ENCODE assay signal across 22 cellular contexts in genomic region chr6:83593395-83593785, GRCh38.
"Had no signal": no experiment of that assay in that cellular context is flagged by ENCODE, and none has a peak within 500 bp of the region (broad histone marks: within the 10 kb centered on the region; RNA-seq: fewer than 3 reads in every experiment).

No MANE protein-coding gene starts in this region.

- H3K4me3 Mint-ChIP-seq: activated naive CD4-positive, alpha-beta T cell treated with anti-CD3 and anti-CD28 coated beads, Interleukin-2, amount 10 ng/mL, durations not matched to agents 7 days and 5 days; activated naive CD8-positive, alpha-beta T cell treated with anti-CD3 and anti-CD28 coated beads, Interleukin-2, amount 50 U/mL, for 24 hours; central memory CD8-positive, alpha-beta T cell; endodermal cell; memory B cell; naive B cell; neural crest cell; stimulated activated naive CD8-positive, alpha-beta T cell treated with anti-CD3 and anti-CD28 coated beads, Interleukin-15, amount 100 ng/mL, for 72 hours; type B pancreatic cell had no signal

- H3K27ac Mint-ChIP-seq: activated naive CD4-positive, alpha-beta T cell treated with anti-CD3 and anti-CD28 coated beads, Interleukin-2, amount 10 ng/mL, durations not matched to agents 7 days and 5 days; activated naive CD8-positive, alpha-beta T cell treated with anti-CD3 and anti-CD28 coated beads, Interleukin-2, amount 50 U/mL, for 24 hours; endodermal cell; memory B cell; progenitor cell of endocrine pancreas; type B pancreatic cell had no signal

- DNase-seq: activated CD4-positive, alpha-beta T cell treated with anti-CD3 and anti-CD28 coated beads, Interleukin-2, amount 50 U/mL, for 1 hour; activated CD4-positive, CD25-positive, alpha-beta regulatory T cell treated with anti-CD3 and anti-CD28 coated beads, Interleukin-2, amount 50 U/mL, for 72 hours; activated CD8-positive, alpha-beta memory T cell treated with anti-CD3 and anti-CD28 coated beads, Interleukin-2, amount 50 U/mL, for 4 hours; activated effector memory CD4-positive, alpha-beta T cell treated with Interleukin-2 at 50 U/mL for 16 hours; activated naive CD4-positive, alpha-beta T cell treated with anti-CD3 and anti-CD28 coated beads, Interleukin-2, amount 10 ng/mL, durations not matched to agents 7 days and 5 days; activated naive CD8-positive, alpha-beta T cell treated with anti-CD3 and anti-CD28 coated beads, Interleukin-2, amount 50 U/mL, for 24 hours; activated T-cell treated with anti-CD3 and anti-CD28 coated beads, Interleukin-2, amount 50 U/mL, for 48 hours; aorta; colonic mucosa; naive B cell; stimulated activated naive CD8-positive, alpha-beta T cell treated with anti-CD3 and anti-CD28 coated beads, Interleukin-15, amount 100 ng/mL, for 72 hours had no signal

- H3K4me1 Mint-ChIP-seq: activated naive CD4-positive, alpha-beta T cell treated with anti-CD3 and anti-CD28 coated beads, Interleukin-2, amount 10 ng/mL, durations not matched to agents 7 days and 5 days; activated naive CD8-positive, alpha-beta T cell treated with anti-CD3 and anti-CD28 coated beads, Interleukin-2, amount 50 U/mL, for 24 hours; central memory CD8-positive, alpha-beta T cell; stimulated activated naive CD8-positive, alpha-beta T cell treated with anti-CD3 and anti-CD28 coated beads, Interleukin-15, amount 100 ng/mL, for 72 hours had no signal

- H3K4me1 ChIP-seq: colonic mucosa, foreskin keratinocyte, suprapubic skin had no signal

- H3K9me3 Mint-ChIP-seq: activated naive CD4-positive, alpha-beta T cell treated with anti-CD3 and anti-CD28 coated beads, Interleukin-2, amount 10 ng/mL, durations not matched to agents 7 days and 5 days; activated naive CD8-positive, alpha-beta T cell treated with anti-CD3 and anti-CD28 coated beads, Interleukin-2, amount 50 U/mL, for 24 hours; central memory CD8-positive, alpha-beta T cell; memory B cell; naive B cell; neural crest cell; stimulated activated naive CD8-positive, alpha-beta T cell treated with anti-CD3 and anti-CD28 coated beads, Interleukin-15, amount 100 ng/mL, for 72 hours; type B pancreatic cell had no signal

- ATAC-seq: activated naive CD8-positive, alpha-beta T cell treated with anti-CD3 and anti-CD28 coated beads, Interleukin-2, amount 50 U/mL, for 24 hours; stimulated activated naive CD8-positive, alpha-beta T cell treated with anti-CD3 and anti-CD28 coated beads, Interleukin-15, amount 100 ng/mL, for 72 hours had no signal

- H2AFZ ChIP-seq: hepatocyte had no signal

- H3K79me2 ChIP-seq: hepatocyte had no signal

- H3K4me3 ChIP-seq: colonic mucosa, hepatocyte, mucosa of descending colon, suprapubic skin had no signal

- H3K27me3 Mint-ChIP-seq: activated naive CD4-positive, alpha-beta T cell treated with anti-CD3 and anti-CD28 coated beads, Interleukin-2, amount 10 ng/mL, durations not matched to agents 7 days and 5 days; activated naive CD8-positive, alpha-beta T cell treated with anti-CD3 and anti-CD28 coated beads, Interleukin-2, amount 50 U/mL, for 24 hours; central memory CD8-positive, alpha-beta T cell; memory B cell; naive B cell; progenitor cell of endocrine pancreas; type B pancreatic cell had no signal

- H3K9me3 ChIP-seq: colonic mucosa, mucosa of descending colon, suprapubic skin had no signal

- H3K4me2 ChIP-seq: hepatocyte had no signal

- H3K36me3 ChIP-seq: colonic mucosa, suprapubic skin had no signal

- H3K27me3 ChIP-seq: colonic mucosa, foreskin keratinocyte, hepatocyte, suprapubic skin had no signal

- H3K27ac ChIP-seq: colonic mucosa, epithelial cell of prostate, foreskin keratinocyte, hepatocyte, suprapubic skin had no signal

- H3K36me3 Mint-ChIP-seq: activated naive CD4-positive, alpha-beta T cell treated with anti-CD3 and anti-CD28 coated beads, Interleukin-2, amount 10 ng/mL, durations not matched to agents 7 days and 5 days; memory B cell; naive B cell; type B pancreatic cell had no signal
